ENCODE assay signal across 1 cellular context in the genomic region with DNA sequence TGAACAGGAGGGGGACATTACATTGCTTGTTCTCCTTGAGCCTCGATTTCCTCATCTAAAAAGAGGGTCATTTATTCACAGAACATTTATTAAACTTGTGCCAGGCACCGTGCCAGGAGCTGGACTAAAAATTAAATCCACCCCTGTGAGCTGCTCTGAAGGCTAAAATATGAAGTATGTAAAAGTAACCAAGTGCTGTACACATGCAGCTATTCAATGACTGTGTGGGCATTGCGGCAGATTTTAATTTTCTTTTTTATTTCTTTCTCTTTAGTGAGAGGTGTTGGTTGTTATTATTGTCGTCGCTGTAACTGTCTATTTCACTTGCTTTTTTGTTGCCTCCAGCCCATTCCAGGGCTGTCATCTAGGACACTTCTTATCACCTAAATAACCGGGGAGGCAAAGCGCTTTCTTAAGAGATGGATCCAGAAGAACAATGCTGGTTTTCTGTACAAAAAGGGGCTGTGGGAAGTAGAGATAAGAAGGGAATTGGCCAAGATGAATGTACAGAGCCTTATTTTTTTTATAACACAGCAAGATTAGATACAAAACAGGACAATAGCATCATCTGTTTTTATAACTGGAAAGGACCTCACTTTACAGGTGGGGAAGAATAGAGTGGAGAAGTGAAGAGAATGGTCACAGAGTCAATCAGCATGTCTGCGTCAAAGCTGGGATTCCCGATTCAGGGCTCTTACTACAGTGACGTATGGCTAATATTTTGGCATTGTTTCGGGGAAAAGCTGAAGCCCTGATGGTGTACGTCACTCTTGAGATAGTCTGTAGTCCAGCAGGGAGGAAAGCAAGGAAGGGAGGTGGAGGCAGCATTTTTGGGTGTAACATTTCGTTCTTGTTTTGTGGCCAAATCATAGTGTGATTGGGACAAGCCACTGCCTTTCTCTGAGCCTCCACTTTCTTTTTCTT.
A peak's percentile ranks its signal among the peaks of the same experiment; 100 is the strongest.
TF ChIP-seq lines count a peak whose summit lies in the region.

No MANE protein-coding gene starts in this region.

TF ChIP-seq in HepG2, 621 proteins besides CTCF, POLR2A, EP300 and RAD21:
- peak; percentile 32; the same call in 1 of the 2 replicates for TF ChIP-seq ZBTB38 (CRISPR knock-in tag; IDR thresholded peaks at IDR 0.05)
- TF ChIP-seq, protein P1, sequence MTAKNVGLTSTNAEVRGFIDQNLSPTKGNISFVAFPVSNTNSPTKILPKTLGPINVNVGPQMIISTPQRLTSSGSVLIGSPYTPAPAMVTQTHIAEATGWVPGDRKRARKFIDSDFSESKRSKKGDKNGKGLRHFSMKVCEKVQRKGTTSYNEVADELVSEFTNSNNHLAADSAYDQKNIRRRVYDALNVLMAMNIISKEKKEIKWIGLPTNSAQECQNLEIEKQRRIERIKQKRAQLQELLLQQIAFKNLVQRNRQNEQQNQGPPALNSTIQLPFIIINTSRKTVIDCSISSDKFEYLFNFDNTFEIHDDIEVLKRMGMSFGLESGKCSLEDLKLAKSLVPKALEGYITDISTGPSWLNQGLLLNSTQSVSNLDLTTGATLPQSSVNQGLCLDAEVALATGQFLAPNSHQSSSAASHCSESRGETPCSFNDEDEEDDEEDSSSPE (CRISPR knock-in tag; IDR thresholded peaks at IDR 0.05): no peak
